Comparison of ENCODE assay signal across 19 cellular contexts in genomic region chr4:3389879-3390840, GRCh38. TPM values are rescaled to one million over a fixed set of nuclear protein-coding genes. Genes with fewer than 3 reads are reported as not detected.
A peak's percentile ranks its signal among the peaks of the same experiment; 100 is the strongest.
DNase-seq lines count a peak whose midpoint lies in the region; ATAC-seq and TF ChIP-seq lines count a peak whose summit lies in the region.
"Had no signal": no experiment of that assay in that cellular context is flagged by ENCODE, and none has a peak within 500 bp of the region (broad histone marks: within the 10 kb centered on the region; RNA-seq: fewer than 3 reads in every experiment).

No MANE protein-coding gene starts in this region.

- H3K4me1 ChIP-seq in mammary epithelial cell (ENCODE audit: insufficient read depth, low read length) (peaks cover 24% of the 10 kb centered on the region), vagina (peaks cover 50% of the 10 kb centered on the region)

- POLR2A ChIA-PET in MCF 10A (lab: Yijun Ruan, JAX), result interaction anchor here (0.6 kb wide), 1 partner anchor 900 kb away, joined by 3 read pairs; the partner anchor contains the start of genes LYAR and ZBTB49

- peaks cover 1% of the 10 kb centered on the region for H4K20me1 ChIP-seq in mammary epithelial cell (ENCODE audit: insufficient read depth, low read length)

- intact Hi-C loops in MCF 10A (cut with micrococcal nuclease) (no loop called here), mammary epithelial cell (cut with micrococcal nuclease) (loop anchor here (2.0 kb wide), 1 partner anchor 93 kb away; no protein-coding TSS in a partner anchor), vagina (cut with DNase I) (no loop called here)

- TF ChIP-seq CTCF in MCF 10A (IDR thresholded peaks at IDR 0.05; ENCODE audit: unreplicated experiment) (no peak), mammary epithelial cell (conservative IDR thresholded peaks at IDR 0.05 in 1 of 2, IDR thresholded peaks at IDR 0.05 in 1 of 2; ENCODE audit: extremely low read depth in 1 of 2, insufficient read depth in 1 of 2, low read depth in 1 of 2, low read length in 2 of 2) (no peak), neural crest cell (conservative IDR thresholded peaks at IDR 0.05) (no peak), vagina (IDR thresholded peaks at IDR 0.05) (no peak)

- CTCF ChIA-PET in MCF 10A (lab: Yijun Ruan, JAX), result interaction anchor here (1.1 kb wide), 1 partner anchor 12 kb away, joined by 3 read pairs; no protein-coding TSS in a partner anchor
- CTCF ChIA-PET in mammary epithelial cell (lab: Charles Lee; ENCODE audit: low non-redundant PET), result no interaction called here

- dilution Hi-C loops in mammary epithelial cell (cut with HindIII; ENCODE audit: low sequenced_read_pairs), result no loop called here

- no peak overlapping the region for H3K9ac ChIP-seq in mammary epithelial cell (ENCODE audit: insufficient read depth, low read length)

- H3K4me3 Mint-ChIP-seq in MCF 10A (ENCODE audit: unreplicated experiment) (peak overlapping the region; percentile 16), neural crest cell (no peak overlapping the region)
- H3K4me3 Mint-ChIP-seq: activated CD4-positive, alpha-beta memory T cell treated with anti-CD3 and anti-CD28 coated beads, Interleukin-2, amount 10 ng/mL, durations not matched to agents 7 days and 5 days had no signal

- WGBS in mammary epithelial cell (ENCODE audit: low coverage, missing lambda C conversion rate), result 96% methylated on average over 26 of the region's 36 CpGs

- H3K36me3 ChIP-seq in mammary epithelial cell (ENCODE audit: insufficient read depth, low read length) (no peaks in the 10 kb centered on the region), vagina (no peaks in the 10 kb centered on the region)

- H3K27me3 Mint-ChIP-seq in MCF 10A (ENCODE audit: insufficient read depth, unreplicated experiment) (no peaks in the 10 kb centered on the region), neural crest cell (ENCODE audit: low read depth) (no peaks in the 10 kb centered on the region)
- H3K27me3 Mint-ChIP-seq: activated CD4-positive, alpha-beta memory T cell treated with anti-CD3 and anti-CD28 coated beads, Interleukin-2, amount 10 ng/mL, durations not matched to agents 7 days and 5 days had no signal

- H3K36me3 Mint-ChIP-seq in MCF 10A (ENCODE audit: insufficient read depth, unreplicated experiment) (peaks cover 25% of the 10 kb centered on the region), neural crest cell (ENCODE audit: low read depth) (peaks cover under 1% of the 10 kb centered on the region)

- no peak overlapping the region for H3K4me2 ChIP-seq in mammary epithelial cell (ENCODE audit: insufficient read depth, low read depth, low read length)

- H3K27ac ChIP-seq in mammary epithelial cell (ENCODE audit: insufficient read depth, low read depth, low read length) (no peak overlapping the region), vagina (peak overlapping the region; percentile 87)

- TF ChIP-seq POLR2A in vagina (IDR thresholded peaks at IDR 0.05), result no peak

- H3K4me3 ChIP-seq in mammary epithelial cell (replicated peaks in 1 of 3; ENCODE audit: insufficient read depth in 1 of 3, low read depth in 2 of 3, low read length in 3 of 3) (no peak overlapping the region), vagina (no peak overlapping the region)
- H3K4me3 ChIP-seq: right lobe of liver had no signal

- H3K9me3 Mint-ChIP-seq in MCF 10A (ENCODE audit: unreplicated experiment), result no peaks in the 10 kb centered on the region
- peaks cover under 1% of the 10 kb centered on the region for H3K9me3 Mint-ChIP-seq in neural crest cell
- H3K9me3 Mint-ChIP-seq: activated CD4-positive, alpha-beta memory T cell treated with anti-CD3 and anti-CD28 coated beads, Interleukin-2, amount 10 ng/mL, durations not matched to agents 7 days and 5 days had no signal

- H3K27me3 ChIP-seq in mammary epithelial cell (ENCODE audit: insufficient read depth, low read length) (no peaks in the 10 kb centered on the region), vagina (no peaks in the 10 kb centered on the region)
- H3K27me3 ChIP-seq: esophagus muscularis mucosa, right lobe of liver had no signal

- H3K9me3 ChIP-seq in mammary epithelial cell (replicated peaks; ENCODE audit: insufficient read depth, low read length) (no peaks in the 10 kb centered on the region), vagina (no peaks in the 10 kb centered on the region)
- H3K9me3 ChIP-seq: esophagus muscularis mucosa, right lobe of liver had no signal

- H2AFZ ChIP-seq in mammary epithelial cell (ENCODE audit: low read depth, low read length), result no peak overlapping the region

- in situ Hi-C loops in mammary epithelial cell (cut with MboI; ENCODE audit: low sequenced_read_pairs in 2 of 2), result loop anchor here in 1 of 2 donors (5.0 kb wide), 1 partner anchor 43 kb away; no protein-coding TSS in a partner anchor

- H3K27ac Mint-ChIP-seq in MCF 10A (ENCODE audit: low read depth, unreplicated experiment), result no peak overlapping the region
- H3K27ac Mint-ChIP-seq in neural crest cell (ENCODE audit: unreplicated experiment), result peak overlapping the region; percentile 93
- H3K27ac Mint-ChIP-seq: activated CD4-positive, alpha-beta memory T cell treated with anti-CD3 and anti-CD28 coated beads, Interleukin-2, amount 10 ng/mL, durations not matched to agents 7 days and 5 days had no signal

- BruUV-seq in MCF 10A (replicated peaks; lab: Mats Ljungman, UMichigan), result no TSS peak
- no TSS peak for BruUV-seq in mammary epithelial cell (replicated peaks; lab: Mats Ljungman, UMichigan)

- peaks cover 85% of the 10 kb centered on the region for H3K79me2 ChIP-seq in mammary epithelial cell (ENCODE audit: insufficient read depth, low read length)

- ATAC-seq in esophagus mucosa, result peak; percentile 19
- no peak for ATAC-seq in GM21528 (IDR thresholded peaks at IDR 0.05; ENCODE audit: low FRiP score, unreplicated experiment)
- ATAC-seq in GM19328 (IDR thresholded peaks at IDR 0.05; ENCODE audit: unreplicated experiment), result no peak
- ATAC-seq: right lobe of liver had no signal

- DNase-seq in MCF 10A (ENCODE audit: unreplicated experiment) (no peak), mammary epithelial cell (no peak), neural crest cell (ENCODE audit: low read depth, low spot score) (no peak), vagina (ENCODE audit: extremely low spot score in 2 of 2) (no peak)
- no peak for DNase-seq in stimulated activated CD4-positive, alpha-beta T cell treated with anti-CD3 and anti-CD28 coated beads, Interleukin-4, amount 100 ng/mL, for 1 hour
- DNase-seq: activated CD4-positive, alpha-beta memory T cell treated with anti-CD3 and anti-CD28 coated beads, Interleukin-2, amount 10 ng/mL, durations not matched to agents 7 days and 5 days; activated gamma-delta T cell; COR-L47; NCI-H1092; NCI-H345; substantia nigra; T-helper 2 cell had no signal

- H3K4me1 Mint-ChIP-seq in MCF 10A (ENCODE audit: insufficient read depth, unreplicated experiment) (peaks cover 46% of the 10 kb centered on the region), neural crest cell (peaks cover 47% of the 10 kb centered on the region)

RNA-seq across cellular contexts. Expression of gene HGFAC, which starts 51.6 kb away (rescaled TPM):
- total RNA-seq in MCF 10A (2022), result 0.28 TPM in 1 of 2 replicates, not detected in the other
- total RNA-seq in mammary epithelial cell, result not detected
- polyA plus RNA-seq in mammary epithelial cell, result not detected
- not detected for polyA minus RNA-seq in mammary epithelial cell
- not detected for total RNA-seq in esophagus mucosa
- 1.3 and 1.6 TPM in 2 replicates for total RNA-seq in neural crest cell
- total RNA-seq in vagina, result not detected
- total RNA-seq: A172; activated CD4-positive, alpha-beta memory T cell treated with anti-CD3 and anti-CD28 coated beads, Interleukin-2, amount 10 ng/mL, durations not matched to agents 7 days and 5 days; bronchial epithelial cell had no signal
